1 cellular context compared by ENCODE assay signal in the genomic region with DNA sequence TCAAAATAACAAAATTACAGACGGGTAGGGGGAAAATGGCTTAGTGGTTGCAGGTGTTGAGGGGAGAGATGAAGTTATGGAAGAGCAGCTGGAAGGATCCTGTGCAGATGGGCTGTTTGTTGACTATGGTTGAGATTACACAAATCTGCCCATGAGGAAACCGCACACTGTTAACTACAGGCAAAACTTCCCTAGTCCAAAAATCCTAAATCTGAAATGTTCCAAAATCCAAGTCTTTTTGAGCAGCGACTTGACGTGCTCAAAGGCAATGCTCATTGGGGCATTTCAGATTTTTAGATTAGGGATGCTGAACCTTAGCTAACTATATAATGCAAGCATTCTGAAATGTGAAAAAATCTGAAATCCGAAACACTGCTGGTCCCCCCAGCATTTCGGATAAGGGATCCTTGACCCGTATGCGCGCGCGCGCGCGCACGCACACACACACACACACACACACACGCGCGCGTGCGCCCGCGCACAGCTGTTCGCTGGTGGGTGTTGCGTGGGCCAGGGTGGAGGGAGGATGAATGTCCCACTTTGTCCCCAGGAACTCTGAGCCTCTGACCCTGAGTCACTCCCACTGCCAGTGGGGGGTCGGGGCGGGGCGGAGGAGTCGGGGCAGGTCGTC.
TF ChIP-seq lines count a peak whose summit lies in the region.

No MANE protein-coding gene starts in this region.

TF ChIP-seq in K562, 482 proteins besides CTCF, POLR2A, EP300 and RAD21 (continued from another document and continues in another):
- TF ChIP-seq, protein P1, sequence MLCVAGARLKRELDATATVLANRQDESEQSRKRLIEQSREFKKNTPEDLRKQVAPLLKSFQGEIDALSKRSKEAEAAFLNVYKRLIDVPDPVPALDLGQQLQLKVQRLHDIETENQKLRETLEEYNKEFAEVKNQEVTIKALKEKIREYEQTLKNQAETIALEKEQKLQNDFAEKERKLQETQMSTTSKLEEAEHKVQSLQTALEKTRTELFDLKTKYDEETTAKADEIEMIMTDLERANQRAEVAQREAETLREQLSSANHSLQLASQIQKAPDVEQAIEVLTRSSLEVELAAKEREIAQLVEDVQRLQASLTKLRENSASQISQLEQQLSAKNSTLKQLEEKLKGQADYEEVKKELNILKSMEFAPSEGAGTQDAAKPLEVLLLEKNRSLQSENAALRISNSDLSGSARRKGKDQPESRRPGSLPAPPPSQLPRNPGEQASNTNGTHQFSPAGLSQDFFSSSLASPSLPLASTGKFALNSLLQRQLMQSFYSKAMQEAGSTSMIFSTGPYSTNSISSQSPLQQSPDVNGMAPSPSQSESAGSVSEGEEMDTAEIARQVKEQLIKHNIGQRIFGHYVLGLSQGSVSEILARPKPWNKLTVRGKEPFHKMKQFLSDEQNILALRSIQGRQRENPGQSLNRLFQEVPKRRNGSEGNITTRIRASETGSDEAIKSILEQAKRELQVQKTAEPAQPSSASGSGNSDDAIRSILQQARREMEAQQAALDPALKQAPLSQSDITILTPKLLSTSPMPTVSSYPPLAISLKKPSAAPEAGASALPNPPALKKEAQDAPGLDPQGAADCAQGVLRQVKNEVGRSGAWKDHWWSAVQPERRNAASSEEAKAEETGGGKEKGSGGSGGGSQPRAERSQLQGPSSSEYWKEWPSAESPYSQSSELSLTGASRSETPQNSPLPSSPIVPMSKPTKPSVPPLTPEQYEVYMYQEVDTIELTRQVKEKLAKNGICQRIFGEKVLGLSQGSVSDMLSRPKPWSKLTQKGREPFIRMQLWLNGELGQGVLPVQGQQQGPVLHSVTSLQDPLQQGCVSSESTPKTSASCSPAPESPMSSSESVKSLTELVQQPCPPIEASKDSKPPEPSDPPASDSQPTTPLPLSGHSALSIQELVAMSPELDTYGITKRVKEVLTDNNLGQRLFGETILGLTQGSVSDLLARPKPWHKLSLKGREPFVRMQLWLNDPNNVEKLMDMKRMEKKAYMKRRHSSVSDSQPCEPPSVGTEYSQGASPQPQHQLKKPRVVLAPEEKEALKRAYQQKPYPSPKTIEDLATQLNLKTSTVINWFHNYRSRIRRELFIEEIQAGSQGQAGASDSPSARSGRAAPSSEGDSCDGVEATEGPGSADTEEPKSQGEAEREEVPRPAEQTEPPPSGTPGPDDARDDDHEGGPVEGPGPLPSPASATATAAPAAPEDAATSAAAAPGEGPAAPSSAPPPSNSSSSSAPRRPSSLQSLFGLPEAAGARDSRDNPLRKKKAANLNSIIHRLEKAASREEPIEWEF (CRISPR knock-in tag; IDR thresholded peaks at IDR 0.05), result no peak
- TF ChIP-seq TEAD1 (CRISPR knock-in tag; IDR thresholded peaks at IDR 0.05) (no peak), NFIX (CRISPR knock-in tag; IDR thresholded peaks at IDR 0.05; ENCODE audit: low read depth) (no peak), HSF4 (CRISPR knock-in tag; IDR thresholded peaks at IDR 0.05; ENCODE audit: borderline replicate concordance) (no peak), DPF2 (IDR thresholded peaks at IDR 0.05) (peak; percentile 69), NEUROD1 (IDR thresholded peaks at IDR 0.05; ENCODE audit: borderline replicate concordance, low read depth, low read length, partially characterized antibody) (no peak), CEBPB (tag; IDR thresholded peaks at IDR 0.05) (no peak), U2AF2 (optimal IDR thresholded peaks at IDR 0.05; ENCODE audit: low read depth, low read length) (no peak)
- TF ChIP-seq, protein P2, sequence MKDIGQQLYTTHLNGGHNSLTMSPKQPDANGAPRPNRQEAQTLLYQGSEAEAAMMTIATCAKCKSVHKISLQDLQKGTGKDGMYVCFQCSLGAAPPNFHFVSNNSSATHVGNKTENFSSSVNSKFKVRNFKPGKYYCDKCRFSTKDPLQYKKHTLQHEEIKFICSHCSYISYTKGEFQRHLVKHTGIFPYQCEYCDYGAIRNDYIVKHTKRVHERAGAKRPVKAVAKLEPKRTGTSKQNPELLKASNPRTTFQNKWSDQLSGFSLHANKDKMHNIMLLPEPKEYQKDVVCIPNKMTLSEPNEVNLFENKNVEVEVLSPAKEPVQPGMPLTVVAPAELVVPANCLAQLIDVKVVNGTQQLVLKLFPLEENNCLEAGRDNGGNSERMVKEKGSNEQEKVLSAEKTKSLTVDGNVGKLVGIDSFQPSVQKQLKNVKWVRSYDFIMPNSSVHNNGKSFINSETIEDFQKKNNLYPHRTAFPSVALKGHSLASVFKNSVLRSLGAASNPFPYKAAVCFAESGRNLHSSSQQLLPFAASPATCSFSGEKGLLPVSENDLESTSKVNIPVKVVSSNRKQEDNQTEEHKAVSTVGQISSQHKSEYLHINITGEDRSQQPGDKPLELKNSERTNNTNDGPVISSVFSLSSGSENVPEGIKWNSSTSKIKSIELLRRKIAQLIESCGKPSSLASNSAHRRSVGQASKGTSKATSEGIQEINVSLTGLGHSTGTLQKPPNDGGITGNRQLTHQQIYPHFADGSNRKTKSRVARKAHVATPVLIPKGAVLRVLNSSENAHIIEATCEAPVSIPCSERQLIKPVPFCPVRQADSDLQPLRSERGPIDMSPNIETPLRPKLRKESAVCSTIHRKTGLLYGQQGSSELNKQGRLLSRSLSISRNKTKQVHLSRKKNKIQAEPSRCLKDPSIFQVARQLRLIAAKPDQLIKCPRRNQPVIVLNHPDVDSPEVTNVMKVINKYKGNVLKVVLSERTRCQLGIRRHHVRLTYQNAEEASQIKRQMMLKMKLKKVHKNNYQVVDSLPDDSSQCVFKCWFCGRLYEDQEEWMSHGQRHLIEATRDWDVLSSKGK (CRISPR knock-in tag; IDR thresholded peaks at IDR 0.05), result no peak
- TF ChIP-seq, protein P3, sequence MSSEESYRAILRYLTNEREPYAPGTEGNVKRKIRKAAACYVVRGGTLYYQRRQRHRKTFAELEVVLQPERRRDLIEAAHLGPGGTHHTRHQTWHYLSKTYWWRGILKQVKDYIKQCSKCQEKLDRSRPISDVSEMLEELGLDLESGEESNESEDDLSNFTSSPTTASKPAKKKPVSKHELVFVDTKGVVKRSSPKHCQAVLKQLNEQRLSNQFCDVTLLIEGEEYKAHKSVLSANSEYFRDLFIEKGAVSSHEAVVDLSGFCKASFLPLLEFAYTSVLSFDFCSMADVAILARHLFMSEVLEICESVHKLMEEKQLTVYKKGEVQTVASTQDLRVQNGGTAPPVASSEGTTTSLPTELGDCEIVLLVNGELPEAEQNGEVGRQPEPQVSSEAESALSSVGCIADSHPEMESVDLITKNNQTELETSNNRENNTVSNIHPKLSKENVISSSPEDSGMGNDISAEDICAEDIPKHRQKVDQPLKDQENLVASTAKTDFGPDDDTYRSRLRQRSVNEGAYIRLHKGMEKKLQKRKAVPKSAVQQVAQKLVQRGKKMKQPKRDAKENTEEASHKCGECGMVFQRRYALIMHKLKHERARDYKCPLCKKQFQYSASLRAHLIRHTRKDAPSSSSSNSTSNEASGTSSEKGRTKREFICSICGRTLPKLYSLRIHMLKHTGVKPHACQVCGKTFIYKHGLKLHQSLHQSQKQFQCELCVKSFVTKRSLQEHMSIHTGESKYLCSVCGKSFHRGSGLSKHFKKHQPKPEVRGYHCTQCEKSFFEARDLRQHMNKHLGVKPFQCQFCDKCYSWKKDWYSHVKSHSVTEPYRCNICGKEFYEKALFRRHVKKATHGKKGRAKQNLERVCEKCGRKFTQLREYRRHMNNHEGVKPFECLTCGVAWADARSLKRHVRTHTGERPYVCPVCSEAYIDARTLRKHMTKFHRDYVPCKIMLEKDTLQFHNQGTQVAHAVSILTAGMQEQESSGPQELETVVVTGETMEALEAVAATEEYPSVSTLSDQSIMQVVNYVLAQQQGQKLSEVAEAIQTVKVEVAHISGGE (CRISPR knock-in tag; IDR thresholded peaks at IDR 0.05), result 0 out of 6 replicates have a peak, but pooled peaks of 1 of the 3 experiments have one; percentile 48
- TF ChIP-seq, protein P4, sequence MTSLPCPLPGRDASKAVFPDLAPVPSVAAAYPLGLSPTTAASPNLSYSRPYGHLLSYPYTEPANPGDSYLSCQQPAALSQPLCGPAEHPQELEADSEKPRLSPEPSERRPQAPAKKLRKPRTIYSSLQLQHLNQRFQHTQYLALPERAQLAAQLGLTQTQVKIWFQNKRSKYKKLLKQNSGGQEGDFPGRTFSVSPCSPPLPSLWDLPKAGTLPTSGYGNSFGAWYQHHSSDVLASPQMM (CRISPR knock-in tag; IDR thresholded peaks at IDR 0.05), result no peak
- TF ChIP-seq, protein P5, sequence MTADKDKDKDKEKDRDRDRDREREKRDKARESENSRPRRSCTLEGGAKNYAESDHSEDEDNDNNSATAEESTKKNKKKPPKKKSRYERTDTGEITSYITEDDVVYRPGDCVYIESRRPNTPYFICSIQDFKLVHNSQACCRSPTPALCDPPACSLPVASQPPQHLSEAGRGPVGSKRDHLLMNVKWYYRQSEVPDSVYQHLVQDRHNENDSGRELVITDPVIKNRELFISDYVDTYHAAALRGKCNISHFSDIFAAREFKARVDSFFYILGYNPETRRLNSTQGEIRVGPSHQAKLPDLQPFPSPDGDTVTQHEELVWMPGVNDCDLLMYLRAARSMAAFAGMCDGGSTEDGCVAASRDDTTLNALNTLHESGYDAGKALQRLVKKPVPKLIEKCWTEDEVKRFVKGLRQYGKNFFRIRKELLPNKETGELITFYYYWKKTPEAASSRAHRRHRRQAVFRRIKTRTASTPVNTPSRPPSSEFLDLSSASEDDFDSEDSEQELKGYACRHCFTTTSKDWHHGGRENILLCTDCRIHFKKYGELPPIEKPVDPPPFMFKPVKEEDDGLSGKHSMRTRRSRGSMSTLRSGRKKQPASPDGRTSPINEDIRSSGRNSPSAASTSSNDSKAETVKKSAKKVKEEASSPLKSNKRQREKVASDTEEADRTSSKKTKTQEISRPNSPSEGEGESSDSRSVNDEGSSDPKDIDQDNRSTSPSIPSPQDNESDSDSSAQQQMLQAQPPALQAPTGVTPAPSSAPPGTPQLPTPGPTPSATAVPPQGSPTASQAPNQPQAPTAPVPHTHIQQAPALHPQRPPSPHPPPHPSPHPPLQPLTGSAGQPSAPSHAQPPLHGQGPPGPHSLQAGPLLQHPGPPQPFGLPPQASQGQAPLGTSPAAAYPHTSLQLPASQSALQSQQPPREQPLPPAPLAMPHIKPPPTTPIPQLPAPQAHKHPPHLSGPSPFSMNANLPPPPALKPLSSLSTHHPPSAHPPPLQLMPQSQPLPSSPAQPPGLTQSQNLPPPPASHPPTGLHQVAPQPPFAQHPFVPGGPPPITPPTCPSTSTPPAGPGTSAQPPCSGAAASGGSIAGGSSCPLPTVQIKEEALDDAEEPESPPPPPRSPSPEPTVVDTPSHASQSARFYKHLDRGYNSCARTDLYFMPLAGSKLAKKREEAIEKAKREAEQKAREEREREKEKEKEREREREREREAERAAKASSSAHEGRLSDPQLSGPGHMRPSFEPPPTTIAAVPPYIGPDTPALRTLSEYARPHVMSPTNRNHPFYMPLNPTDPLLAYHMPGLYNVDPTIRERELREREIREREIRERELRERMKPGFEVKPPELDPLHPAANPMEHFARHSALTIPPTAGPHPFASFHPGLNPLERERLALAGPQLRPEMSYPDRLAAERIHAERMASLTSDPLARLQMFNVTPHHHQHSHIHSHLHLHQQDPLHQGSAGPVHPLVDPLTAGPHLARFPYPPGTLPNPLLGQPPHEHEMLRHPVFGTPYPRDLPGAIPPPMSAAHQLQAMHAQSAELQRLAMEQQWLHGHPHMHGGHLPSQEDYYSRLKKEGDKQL (CRISPR knock-in tag; IDR thresholded peaks at IDR 0.05; ENCODE audit: borderline replicate concordance), result no peak
- TF ChIP-seq, protein P6, sequence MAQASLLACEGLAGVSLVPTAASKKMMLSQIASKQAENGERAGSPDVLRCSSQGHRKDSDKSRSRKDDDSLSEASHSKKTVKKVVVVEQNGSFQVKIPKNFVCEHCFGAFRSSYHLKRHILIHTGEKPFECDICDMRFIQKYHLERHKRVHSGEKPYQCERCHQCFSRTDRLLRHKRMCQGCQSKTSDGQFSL (CRISPR knock-in tag; IDR thresholded peaks at IDR 0.05), result 0 out of 2 replicates have a peak, but pooled peaks have one; percentile 10
- TF ChIP-seq, protein P6 (tag; IDR thresholded peaks at IDR 0.05), result no peak
- TF ChIP-seq, protein P7, sequence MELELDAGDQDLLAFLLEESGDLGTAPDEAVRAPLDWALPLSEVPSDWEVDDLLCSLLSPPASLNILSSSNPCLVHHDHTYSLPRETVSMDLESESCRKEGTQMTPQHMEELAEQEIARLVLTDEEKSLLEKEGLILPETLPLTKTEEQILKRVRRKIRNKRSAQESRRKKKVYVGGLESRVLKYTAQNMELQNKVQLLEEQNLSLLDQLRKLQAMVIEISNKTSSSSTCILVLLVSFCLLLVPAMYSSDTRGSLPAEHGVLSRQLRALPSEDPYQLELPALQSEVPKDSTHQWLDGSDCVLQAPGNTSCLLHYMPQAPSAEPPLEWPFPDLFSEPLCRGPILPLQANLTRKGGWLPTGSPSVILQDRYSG (tag; conservative IDR thresholded peaks at IDR 0.05; ENCODE audit: low read depth), result no peak
- TF ChIP-seq, protein P8, sequence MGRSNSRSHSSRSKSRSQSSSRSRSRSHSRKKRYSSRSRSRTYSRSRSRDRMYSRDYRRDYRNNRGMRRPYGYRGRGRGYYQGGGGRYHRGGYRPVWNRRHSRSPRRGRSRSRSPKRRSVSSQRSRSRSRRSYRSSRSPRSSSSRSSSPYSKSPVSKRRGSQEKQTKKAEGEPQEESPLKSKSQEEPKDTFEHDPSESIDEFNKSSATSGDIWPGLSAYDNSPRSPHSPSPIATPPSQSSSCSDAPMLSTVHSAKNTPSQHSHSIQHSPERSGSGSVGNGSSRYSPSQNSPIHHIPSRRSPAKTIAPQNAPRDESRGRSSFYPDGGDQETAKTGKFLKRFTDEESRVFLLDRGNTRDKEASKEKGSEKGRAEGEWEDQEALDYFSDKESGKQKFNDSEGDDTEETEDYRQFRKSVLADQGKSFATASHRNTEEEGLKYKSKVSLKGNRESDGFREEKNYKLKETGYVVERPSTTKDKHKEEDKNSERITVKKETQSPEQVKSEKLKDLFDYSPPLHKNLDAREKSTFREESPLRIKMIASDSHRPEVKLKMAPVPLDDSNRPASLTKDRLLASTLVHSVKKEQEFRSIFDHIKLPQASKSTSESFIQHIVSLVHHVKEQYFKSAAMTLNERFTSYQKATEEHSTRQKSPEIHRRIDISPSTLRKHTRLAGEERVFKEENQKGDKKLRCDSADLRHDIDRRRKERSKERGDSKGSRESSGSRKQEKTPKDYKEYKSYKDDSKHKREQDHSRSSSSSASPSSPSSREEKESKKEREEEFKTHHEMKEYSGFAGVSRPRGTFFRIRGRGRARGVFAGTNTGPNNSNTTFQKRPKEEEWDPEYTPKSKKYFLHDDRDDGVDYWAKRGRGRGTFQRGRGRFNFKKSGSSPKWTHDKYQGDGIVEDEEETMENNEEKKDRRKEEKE (IDR thresholded peaks at IDR 0.05; ENCODE audit: borderline replicate concordance in 1 of 2, control insufficient read depth in 1 of 2, low read depth in 2 of 2, low read length in 1 of 2), result no peak
- TF ChIP-seq, protein P9, sequence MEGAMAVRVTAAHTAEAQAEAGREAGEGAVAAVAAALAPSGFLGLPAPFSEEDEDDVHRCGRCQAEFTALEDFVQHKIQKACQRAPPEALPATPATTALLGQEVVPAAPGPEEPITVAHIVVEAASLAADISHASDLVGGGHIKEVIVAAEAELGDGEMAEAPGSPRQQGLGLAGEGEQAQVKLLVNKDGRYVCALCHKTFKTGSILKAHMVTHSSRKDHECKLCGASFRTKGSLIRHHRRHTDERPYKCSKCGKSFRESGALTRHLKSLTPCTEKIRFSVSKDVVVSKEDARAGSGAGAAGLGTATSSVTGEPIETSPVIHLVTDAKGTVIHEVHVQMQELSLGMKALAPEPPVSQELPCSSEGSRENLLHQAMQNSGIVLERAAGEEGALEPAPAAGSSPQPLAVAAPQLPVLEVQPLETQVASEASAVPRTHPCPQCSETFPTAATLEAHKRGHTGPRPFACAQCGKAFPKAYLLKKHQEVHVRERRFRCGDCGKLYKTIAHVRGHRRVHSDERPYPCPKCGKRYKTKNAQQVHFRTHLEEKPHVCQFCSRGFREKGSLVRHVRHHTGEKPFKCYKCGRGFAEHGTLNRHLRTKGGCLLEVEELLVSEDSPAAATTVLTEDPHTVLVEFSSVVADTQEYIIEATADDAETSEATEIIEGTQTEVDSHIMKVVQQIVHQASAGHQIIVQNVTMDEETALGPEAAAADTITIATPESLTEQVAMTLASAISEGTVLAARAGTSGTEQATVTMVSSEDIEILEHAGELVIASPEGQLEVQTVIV (CRISPR knock-in tag; IDR thresholded peaks at IDR 0.05; ENCODE audit: borderline replicate concordance), result no peak
